Comparison of ENCODE assay signal across 16 cellular contexts in the genomic region with DNA sequence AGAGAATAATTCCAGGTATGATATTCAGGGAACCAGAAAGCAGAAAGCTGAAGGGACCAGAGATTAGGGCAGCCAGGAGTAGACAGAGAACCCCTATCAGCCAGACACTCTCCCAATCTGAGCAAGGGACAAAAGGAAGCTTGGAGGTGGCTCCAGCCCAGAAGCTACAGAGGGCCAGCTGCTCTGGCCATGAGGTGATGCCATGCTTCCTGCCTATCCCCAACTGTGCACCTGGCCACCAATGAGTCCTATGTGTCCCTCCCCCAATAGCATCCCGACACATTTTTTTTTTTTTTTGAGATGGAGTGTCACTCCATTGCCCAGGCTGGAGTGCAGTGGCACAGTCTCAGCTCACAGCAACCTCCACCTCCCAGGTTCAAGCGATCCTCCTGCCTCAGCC. TPM values are rescaled to one million over a fixed set of nuclear protein-coding genes. Genes with fewer than 3 reads are reported as not detected.
DNase-seq lines count a peak whose midpoint lies in the region; ATAC-seq and TF ChIP-seq lines count a peak whose summit lies in the region.
"Had no signal": no experiment of that assay in that cellular context is flagged by ENCODE, and none has a peak within 500 bp of the region (broad histone marks: within the 10 kb centered on the region; RNA-seq: fewer than 3 reads in every experiment).

No MANE protein-coding gene starts in this region.

- no peaks in the 10 kb centered on the region for H3K9me3 ChIP-seq in CD4-positive, alpha-beta memory T cell (ENCODE audit: control insufficient read depth in 1 of 2, low read length in 2 of 2)
- H3K9me3 ChIP-seq in OCI-LY1 (ENCODE audit: low read length) (no peaks in the 10 kb centered on the region), right cardiac atrium (ENCODE audit: control insufficient read depth, low read length) (no peaks in the 10 kb centered on the region)
- H3K9me3 ChIP-seq: left lung, SJSA1, thyroid gland had no signal

- peak overlapping the region; percentile 68 for H3K9ac ChIP-seq in OCI-LY1 (ENCODE audit: low read length)

- POLR2A ChIA-PET in CD4-positive, alpha-beta memory T cell (lab: Charles Lee; ENCODE audit: partially characterized antibody): interaction anchor here (0.7 to 11.9 kb wide), 12 partner anchors 8 to 131 kb away, joined by 3 to 239 read pairs (median 32); a partner anchor contains a TSS

- H3K9me2 ChIP-seq in OCI-LY1 (ENCODE audit: low read depth, low read length): no peaks in the 10 kb centered on the region

- peak overlapping the region; percentile 97 to 100 (median 100) for H3K27ac Mint-ChIP-seq in CD4-positive, alpha-beta memory T cell
- H3K27ac Mint-ChIP-seq in chondrocyte (ENCODE audit: unreplicated experiment) (peak overlapping the region; percentile 75), nephron (peak overlapping the region; percentile 55 to 70 (median 56))

- intact Hi-C loops in CD4-positive, alpha-beta memory T cell (cut with micrococcal nuclease): no loop called here
- intact Hi-C loops in right cardiac atrium (cut with DNase I): loop anchor here (10.0 kb wide), 3 partner anchors 76 to 216 kb away; a partner anchor contains a TSS

- peaks cover 62 to 93% (median 79%) of the 10 kb centered on the region in 4 donors for H3K4me1 Mint-ChIP-seq in CD4-positive, alpha-beta memory T cell
- H3K4me1 Mint-ChIP-seq in chondrocyte (ENCODE audit: low read depth): peaks cover 68% of the 10 kb centered on the region
- H3K4me1 Mint-ChIP-seq in nephron: peaks cover 56% of the 10 kb centered on the region

- TF ChIP-seq CTCF in OCI-LY1 (IDR thresholded peaks at IDR 0.05; ENCODE audit: low read length) (no peak), chondrocyte (IDR thresholded peaks at IDR 0.05) (no peak), nephron (IDR thresholded peaks at IDR 0.05; ENCODE audit: unreplicated experiment in 3 of 3) (no peak)

- peak overlapping the region in 7 of 8 donors; percentile 24 to 92 (median 83) for H3K4me3 Mint-ChIP-seq in CD4-positive, alpha-beta memory T cell
- H3K4me3 Mint-ChIP-seq in chondrocyte (ENCODE audit: unreplicated experiment) (no peak overlapping the region), nephron (no peak overlapping the region)

- H2AFZ ChIP-seq in OCI-LY1 (ENCODE audit: low read length): no peak overlapping the region

- CTCF ChIA-PET in CD4-positive, alpha-beta memory T cell (lab: Charles Lee; ENCODE audit: partially characterized antibody): interaction anchor here (1.0 to 9.9 kb wide), 8 partner anchors 13 to 212 kb away, joined by 3 to 213 read pairs (median 6); a partner anchor contains a TSS

- H3K9me3 Mint-ChIP-seq in CD4-positive, alpha-beta memory T cell: no peaks in the 10 kb centered on the region
- H3K9me3 Mint-ChIP-seq in chondrocyte (ENCODE audit: low read depth) (no peaks in the 10 kb centered on the region), nephron (no peaks in the 10 kb centered on the region)

- ATAC-seq in right cardiac atrium (no peak), HG03378 (IDR thresholded peaks at IDR 0.05; ENCODE audit: unreplicated experiment) (no peak), GM21360 (IDR thresholded peaks at IDR 0.05; ENCODE audit: unreplicated experiment) (no peak)
- ATAC-seq: foreskin keratinocyte had no signal

- DNase-seq in CD4-positive, alpha-beta memory T cell: no peak
- DNase-seq in chondrocyte (ENCODE audit: low spot score): no peak
- DNase-seq in DMS79 (lab: John Stamatoyannopoulos, UW): no peak
- no peak for DNase-seq in right cardiac atrium
- DNase-seq: Calu3; central memory CD4-positive, alpha-beta T cell; foreskin keratinocyte; MV-4-11; NCI-H524 treated with DMSO at 0.1 percent for 48 hours; thyroid gland had no signal

- H3K36me3 Mint-ChIP-seq in CD4-positive, alpha-beta memory T cell: peaks cover 0 to 13% of the 10 kb centered on the region in 2 donors
- H3K36me3 Mint-ChIP-seq in chondrocyte (ENCODE audit: low read depth) (no peaks in the 10 kb centered on the region), nephron (ENCODE audit: low read depth) (no peaks in the 10 kb centered on the region)

- peak overlapping the region; percentile 62; the same call in 1 of the 2 replicates for H3K4me2 ChIP-seq in OCI-LY1 (ENCODE audit: low read length)

- H3K4me3 ChIP-seq in CD4-positive, alpha-beta memory T cell (ENCODE audit: low read length in 2 of 2): no peak overlapping the region
- no peak overlapping the region for H3K4me3 ChIP-seq in OCI-LY1 (ENCODE audit: low read depth, low read length, poor library complexity, severe bottlenecking)
- H3K4me3 ChIP-seq in right cardiac atrium (ENCODE audit: low read length): no peak overlapping the region
- H3K4me3 ChIP-seq: SJSA1, thyroid gland had no signal

- H3K4me1 ChIP-seq in CD4-positive, alpha-beta memory T cell (ENCODE audit: insufficient read depth, low read length): peaks cover 81% of the 10 kb centered on the region
- peaks cover 75% of the 10 kb centered on the region for H3K4me1 ChIP-seq in OCI-LY1 (ENCODE audit: insufficient read depth, low read length, severe bottlenecking)
- peaks cover 24% of the 10 kb centered on the region for H3K4me1 ChIP-seq in right cardiac atrium (ENCODE audit: control insufficient read depth, insufficient read depth, low read length)

- no peaks in the 10 kb centered on the region for H3K27me3 Mint-ChIP-seq in CD4-positive, alpha-beta memory T cell
- H3K27me3 Mint-ChIP-seq in chondrocyte (ENCODE audit: low read depth) (no peaks in the 10 kb centered on the region), nephron (ENCODE audit: low read depth) (no peaks in the 10 kb centered on the region)

- no peaks in the 10 kb centered on the region for H4K20me1 ChIP-seq in OCI-LY1 (ENCODE audit: insufficient read depth, low read length)

- H3K27me3 ChIP-seq in CD4-positive, alpha-beta memory T cell (ENCODE audit: insufficient read depth, low read length): no peaks in the 10 kb centered on the region
- H3K27me3 ChIP-seq in OCI-LY1 (ENCODE audit: insufficient read depth, low read length): no peaks in the 10 kb centered on the region
- no peaks in the 10 kb centered on the region for H3K27me3 ChIP-seq in right cardiac atrium (ENCODE audit: control insufficient read depth, insufficient read depth)
- H3K27me3 ChIP-seq: foreskin keratinocyte, left lung, SJSA1, thyroid gland had no signal

- H3K79me2 ChIP-seq in OCI-LY1 (ENCODE audit: insufficient read depth, low read length): no peaks in the 10 kb centered on the region

- H3K36me3 ChIP-seq in CD4-positive, alpha-beta memory T cell (ENCODE audit: insufficient read depth, low read length): no peaks in the 10 kb centered on the region
- no peaks in the 10 kb centered on the region; the same call in 1 of the 2 replicates for H3K36me3 ChIP-seq in OCI-LY1 (ENCODE audit: insufficient read depth, low read length)

- WGBS in right cardiac atrium: 88% methylated on average over 2 of the region's 2 CpGs

- peaks cover 7% of the 10 kb centered on the region; the same call in 1 of the 2 replicates for H3F3A ChIP-seq in OCI-LY1 (ENCODE audit: insufficient read depth, low read length)

- H3K27ac ChIP-seq in CD4-positive, alpha-beta memory T cell (ENCODE audit: low read depth, low read length): peak overlapping the region; percentile 90
- H3K27ac ChIP-seq in OCI-LY1 (ENCODE audit: low read depth, low read length, poor library complexity, severe bottlenecking): peak overlapping the region; percentile 98
- no peak overlapping the region for H3K27ac ChIP-seq in right cardiac atrium (ENCODE audit: low read length)
- H3K27ac ChIP-seq: foreskin keratinocyte, SJSA1 had no signal

RNA-seq across cellular contexts. Expression of a gene that starts 30.0 kb away (rescaled TPM):
- total RNA-seq in CD4-positive, alpha-beta memory T cell: 10 to 100 TPM; 66.6 to 70.7 TPM
- polyA plus RNA-seq in CD4-positive, alpha-beta memory T cell: 100 to 1,000 TPM; 142 to 202 TPM
- total RNA-seq in chondrocyte: 19.6 to 23.2 TPM (median 21.2 TPM) in 3 replicates
- 10 to 100 TPM; 27.3 to 36.8 (median 29.3) TPM for total RNA-seq in right cardiac atrium
- 40.1 TPM for polyA plus RNA-seq in right cardiac atrium

RNA-seq across cellular contexts. Expression of a gene that starts 35.3 kb away (rescaled TPM):
- 10 to 100 TPM; 28.6 to 31.0 TPM for total RNA-seq in CD4-positive, alpha-beta memory T cell
- polyA plus RNA-seq in CD4-positive, alpha-beta memory T cell: 1 to 10 TPM; 4.8 to 8.1 TPM
- total RNA-seq in chondrocyte (4.4 to 9.3 TPM (median 5.6 TPM) in 3 replicates), right cardiac atrium (1 to 10 TPM; 3.2 to 6.1 (median 5.1) TPM)
- 3.1 TPM for polyA plus RNA-seq in right cardiac atrium

Comparison
In these comparisons a context has a peak if more than half of its experiments do, and no peak if none do; other contexts are left out.
1. H3K4me3 Mint-ChIP-seq: peak in CD4-positive, alpha-beta memory T cell (7 of 8); none in chondrocyte (single experiment) and nephron (0 of 3).
2. Peak in every context shown above with its lines, with median percentiles within 50 percentile points of each other: H3K27ac Mint-ChIP-seq.